1 cellular context compared by ENCODE assay signal in genomic region chr4:113468165-113469022, GRCh38.
TF ChIP-seq lines count a peak whose summit lies in the region.

No MANE protein-coding gene starts in this region.

TF ChIP-seq in GM23338, 12 proteins besides CTCF, POLR2A, EP300 and RAD21 (continued from another document):
- TF ChIP-seq ZNF114 (CRISPR knock-in tag; IDR thresholded peaks at IDR 0.05) (no peak), NANOG (IDR thresholded peaks at IDR 0.05; ENCODE audit: borderline replicate concordance) (no peak), CREB1 (CRISPR knock-in tag; IDR thresholded peaks at IDR 0.05; ENCODE audit: low read depth) (no peak), EZH2phosphoT487 (IDR thresholded peaks at IDR 0.05; ENCODE audit: unreplicated experiment) (no peak)
- TF ChIP-seq, protein P1, sequence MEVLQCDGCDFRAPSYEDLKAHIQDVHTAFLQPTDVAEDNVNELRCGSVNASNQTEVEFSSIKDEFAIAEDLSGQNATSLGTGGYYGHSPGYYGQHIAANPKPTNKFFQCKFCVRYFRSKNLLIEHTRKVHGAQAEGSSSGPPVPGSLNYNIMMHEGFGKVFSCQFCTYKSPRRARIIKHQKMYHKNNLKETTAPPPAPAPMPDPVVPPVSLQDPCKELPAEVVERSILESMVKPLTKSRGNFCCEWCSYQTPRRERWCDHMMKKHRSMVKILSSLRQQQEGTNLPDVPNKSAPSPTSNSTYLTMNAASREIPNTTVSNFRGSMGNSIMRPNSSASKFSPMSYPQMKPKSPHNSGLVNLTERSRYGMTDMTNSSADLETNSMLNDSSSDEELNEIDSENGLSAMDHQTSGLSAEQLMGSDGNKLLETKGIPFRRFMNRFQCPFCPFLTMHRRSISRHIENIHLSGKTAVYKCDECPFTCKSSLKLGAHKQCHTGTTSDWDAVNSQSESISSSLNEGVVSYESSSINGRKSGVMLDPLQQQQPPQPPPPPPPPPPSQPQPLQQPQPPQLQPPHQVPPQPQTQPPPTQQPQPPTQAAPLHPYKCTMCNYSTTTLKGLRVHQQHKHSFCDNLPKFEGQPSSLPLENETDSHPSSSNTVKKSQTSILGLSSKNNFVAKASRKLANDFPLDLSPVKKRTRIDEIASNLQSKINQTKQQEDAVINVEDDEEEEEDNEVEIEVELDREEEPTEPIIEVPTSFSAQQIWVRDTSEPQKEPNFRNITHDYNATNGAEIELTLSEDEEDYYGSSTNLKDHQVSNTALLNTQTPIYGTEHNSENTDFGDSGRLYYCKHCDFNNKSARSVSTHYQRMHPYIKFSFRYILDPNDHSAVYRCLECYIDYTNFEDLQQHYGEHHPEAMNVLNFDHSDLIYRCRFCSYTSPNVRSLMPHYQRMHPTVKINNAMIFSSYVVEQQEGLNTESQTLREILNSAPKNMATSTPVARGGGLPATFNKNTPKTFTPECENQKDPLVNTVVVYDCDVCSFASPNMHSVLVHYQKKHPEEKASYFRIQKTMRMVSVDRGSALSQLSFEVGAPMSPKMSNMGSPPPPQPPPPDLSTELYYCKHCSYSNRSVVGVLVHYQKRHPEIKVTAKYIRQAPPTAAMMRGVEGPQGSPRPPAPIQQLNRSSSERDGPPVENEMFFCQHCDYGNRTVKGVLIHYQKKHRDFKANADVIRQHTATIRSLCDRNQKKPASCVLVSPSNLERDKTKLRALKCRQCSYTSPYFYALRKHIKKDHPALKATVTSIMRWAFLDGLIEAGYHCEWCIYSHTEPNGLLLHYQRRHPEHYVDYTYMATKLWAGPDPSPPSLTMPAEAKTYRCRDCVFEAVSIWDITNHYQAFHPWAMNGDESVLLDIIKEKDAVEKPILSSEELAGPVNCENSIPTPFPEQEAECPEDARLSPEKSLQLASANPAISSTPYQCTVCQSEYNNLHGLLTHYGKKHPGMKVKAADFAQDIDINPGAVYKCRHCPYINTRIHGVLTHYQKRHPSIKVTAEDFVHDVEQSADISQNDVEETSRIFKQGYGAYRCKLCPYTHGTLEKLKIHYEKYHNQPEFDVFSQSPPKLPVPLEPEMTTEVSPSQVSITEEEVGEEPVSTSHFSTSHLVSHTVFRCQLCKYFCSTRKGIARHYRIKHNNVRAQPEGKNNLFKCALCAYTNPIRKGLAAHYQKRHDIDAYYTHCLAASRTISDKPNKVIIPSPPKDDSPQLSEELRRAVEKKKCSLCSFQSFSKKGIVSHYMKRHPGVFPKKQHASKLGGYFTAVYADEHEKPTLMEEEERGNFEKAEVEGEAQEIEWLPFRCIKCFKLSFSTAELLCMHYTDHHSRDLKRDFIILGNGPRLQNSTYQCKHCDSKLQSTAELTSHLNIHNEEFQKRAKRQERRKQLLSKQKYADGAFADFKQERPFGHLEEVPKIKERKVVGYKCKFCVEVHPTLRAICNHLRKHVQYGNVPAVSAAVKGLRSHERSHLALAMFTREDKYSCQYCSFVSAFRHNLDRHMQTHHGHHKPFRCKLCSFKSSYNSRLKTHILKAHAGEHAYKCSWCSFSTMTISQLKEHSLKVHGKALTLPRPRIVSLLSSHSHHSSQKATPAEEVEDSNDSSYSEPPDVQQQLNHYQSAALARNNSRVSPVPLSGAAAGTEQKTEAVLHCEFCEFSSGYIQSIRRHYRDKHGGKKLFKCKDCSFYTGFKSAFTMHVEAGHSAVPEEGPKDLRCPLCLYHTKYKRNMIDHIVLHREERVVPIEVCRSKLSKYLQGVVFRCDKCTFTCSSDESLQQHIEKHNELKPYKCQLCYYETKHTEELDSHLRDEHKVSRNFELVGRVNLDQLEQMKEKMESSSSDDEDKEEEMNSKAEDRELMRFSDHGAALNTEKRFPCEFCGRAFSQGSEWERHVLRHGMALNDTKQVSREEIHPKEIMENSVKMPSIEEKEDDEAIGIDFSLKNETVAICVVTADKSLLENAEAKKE (CRISPR knock-in tag; IDR thresholded peaks at IDR 0.05): no peak
